Comparison of ENCODE assay signal across 1 cellular context in genomic region chr13:106535552-106536243, GRCh38.
TF ChIP-seq lines count a peak whose summit lies in the region.

EFNB2 (minus strand) TSS chr13:106535662; CDS start chr13:106534964, 698 bp downstream.

TF ChIP-seq in GM12878, 131 proteins besides CTCF, POLR2A, EP300 and RAD21 (continued from another document):
- no peak for TF ChIP-seq MAX (IDR thresholded peaks at IDR 0.05; ENCODE audit: low read depth, low read length)
- no peak for TF ChIP-seq PRDM15 (CRISPR knock-in tag; IDR thresholded peaks at IDR 0.05)
- no peak for TF ChIP-seq REST (IDR thresholded peaks at IDR 0.05; ENCODE audit: low read depth, low read length)
- TF ChIP-seq NBN (IDR thresholded peaks at IDR 0.05), result no peak
- no peak for TF ChIP-seq JUND (IDR thresholded peaks at IDR 0.05; ENCODE audit: low read depth, low read length)
- no peak for TF ChIP-seq KDM1A (IDR thresholded peaks at IDR 0.05; ENCODE audit: borderline replicate concordance)
- TF ChIP-seq GABPA (IDR thresholded peaks at IDR 0.05; ENCODE audit: low read depth), result no peak
- TF ChIP-seq TCF7 (IDR thresholded peaks at IDR 0.05; ENCODE audit: borderline replicate concordance), result no peak
- TF ChIP-seq SMARCA5 (IDR thresholded peaks at IDR 0.05), result no peak
- TF ChIP-seq JUNB (IDR thresholded peaks at IDR 0.05), result no peak
- peak; percentile 52; the same call in 1 of the 2 replicates for TF ChIP-seq GATAD2B (conservative IDR thresholded peaks at IDR 0.05; ENCODE audit: low read depth)
- TF ChIP-seq CHD2 (IDR thresholded peaks at IDR 0.05; ENCODE audit: borderline replicate concordance, low read depth, low read length), result peak; percentile 93
- no peak for TF ChIP-seq ZNF384 (IDR thresholded peaks at IDR 0.05; ENCODE audit: borderline replicate concordance, low read depth, low read length)
- no peak for TF ChIP-seq ATF2 (IDR thresholded peaks at IDR 0.05; ENCODE audit: low read length)
- TF ChIP-seq BMI1 (IDR thresholded peaks at IDR 0.05; ENCODE audit: borderline replicate concordance), result no peak
TF ChIP-seq in GM12878: peak in this region for 23.
